1 cellular context compared by ENCODE assay signal in the genomic region with DNA sequence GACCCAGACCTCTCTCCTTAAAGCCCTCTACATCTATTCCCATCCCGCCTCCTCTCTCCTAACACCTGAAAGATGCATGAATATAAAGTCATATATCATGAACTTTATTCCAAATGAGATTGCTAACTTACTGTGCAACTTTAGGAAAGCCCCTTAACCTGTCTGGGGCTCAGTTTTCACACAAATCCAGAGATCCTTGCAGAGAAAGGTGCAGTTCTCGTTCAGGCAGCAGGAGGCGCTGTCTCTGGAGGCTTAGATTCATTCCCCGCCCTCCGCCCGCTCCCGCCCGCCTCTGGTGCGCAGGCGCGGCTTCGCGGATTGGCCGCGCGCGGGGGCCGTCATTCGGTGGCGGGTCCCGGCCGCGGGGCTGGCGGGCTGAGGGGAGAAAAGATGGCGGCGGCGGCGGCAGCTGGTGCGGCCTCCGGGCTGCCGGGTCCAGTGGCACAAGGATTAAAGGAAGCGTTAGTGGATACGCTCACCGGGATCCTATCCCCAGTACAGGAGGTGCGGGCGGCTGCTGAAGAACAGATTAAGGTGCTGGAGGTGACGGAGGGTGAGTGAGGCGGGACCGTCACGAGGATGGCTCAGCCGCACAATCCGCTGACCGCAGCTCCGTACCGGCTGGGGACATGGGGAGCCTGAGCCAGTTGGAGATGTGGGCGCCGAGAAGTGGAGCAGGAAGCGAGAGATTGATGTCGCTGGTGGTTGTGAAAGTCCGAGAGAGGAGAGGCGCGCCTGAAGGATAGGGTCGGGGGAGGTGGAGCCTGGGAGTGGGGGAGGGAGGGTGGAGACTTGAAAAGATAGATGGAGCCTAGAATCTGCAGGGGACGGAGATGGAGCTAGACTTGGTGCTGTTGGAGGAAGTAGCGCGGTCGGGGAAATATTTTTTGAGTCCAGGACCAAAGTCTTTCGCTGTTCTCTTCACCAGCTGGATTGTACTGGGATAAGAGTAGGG.
A peak's percentile ranks its signal among the peaks of the same experiment; 100 is the strongest.
TF ChIP-seq lines count a peak whose summit lies in the region.

A gene (plus strand): TSS at position 338 of the 955 bp plus-strand sequence. CDS start 53 bp downstream, at position 391.

TF ChIP-seq in HepG2, 621 proteins besides CTCF, POLR2A, EP300 and RAD21 (continued from another document and continues in another):
- TF ChIP-seq, protein P1, sequence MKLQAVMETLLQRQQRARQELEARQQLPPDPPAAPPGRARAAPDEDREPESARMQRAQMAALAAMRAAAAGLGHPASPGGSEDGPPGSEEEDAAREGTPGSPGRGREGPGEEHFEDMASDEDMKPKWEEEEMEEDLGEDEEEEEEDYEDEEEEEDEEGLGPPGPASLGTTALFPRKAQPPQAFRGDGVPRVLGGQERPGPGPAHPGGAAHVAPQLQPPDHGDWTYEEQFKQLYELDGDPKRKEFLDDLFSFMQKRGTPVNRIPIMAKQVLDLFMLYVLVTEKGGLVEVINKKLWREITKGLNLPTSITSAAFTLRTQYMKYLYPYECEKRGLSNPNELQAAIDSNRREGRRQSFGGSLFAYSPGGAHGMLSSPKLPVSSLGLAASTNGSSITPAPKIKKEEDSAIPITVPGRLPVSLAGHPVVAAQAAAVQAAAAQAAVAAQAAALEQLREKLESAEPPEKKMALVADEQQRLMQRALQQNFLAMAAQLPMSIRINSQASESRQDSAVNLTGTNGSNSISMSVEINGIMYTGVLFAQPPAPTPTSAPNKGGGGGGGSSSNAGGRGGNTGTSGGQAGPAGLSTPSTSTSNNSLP (IDR thresholded peaks at IDR 0.05; ENCODE audit: low read depth, low read length): peak; percentile 62
- TF ChIP-seq, protein P2, sequence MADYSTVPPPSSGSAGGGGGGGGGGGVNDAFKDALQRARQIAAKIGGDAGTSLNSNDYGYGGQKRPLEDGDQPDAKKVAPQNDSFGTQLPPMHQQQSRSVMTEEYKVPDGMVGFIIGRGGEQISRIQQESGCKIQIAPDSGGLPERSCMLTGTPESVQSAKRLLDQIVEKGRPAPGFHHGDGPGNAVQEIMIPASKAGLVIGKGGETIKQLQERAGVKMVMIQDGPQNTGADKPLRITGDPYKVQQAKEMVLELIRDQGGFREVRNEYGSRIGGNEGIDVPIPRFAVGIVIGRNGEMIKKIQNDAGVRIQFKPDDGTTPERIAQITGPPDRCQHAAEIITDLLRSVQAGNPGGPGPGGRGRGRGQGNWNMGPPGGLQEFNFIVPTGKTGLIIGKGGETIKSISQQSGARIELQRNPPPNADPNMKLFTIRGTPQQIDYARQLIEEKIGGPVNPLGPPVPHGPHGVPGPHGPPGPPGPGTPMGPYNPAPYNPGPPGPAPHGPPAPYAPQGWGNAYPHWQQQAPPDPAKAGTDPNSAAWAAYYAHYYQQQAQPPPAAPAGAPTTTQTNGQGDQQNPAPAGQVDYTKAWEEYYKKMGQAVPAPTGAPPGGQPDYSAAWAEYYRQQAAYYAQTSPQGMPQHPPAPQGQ (CRISPR knock-in tag; IDR thresholded peaks at IDR 0.05; ENCODE audit: borderline replicate concordance): no peak
- TF ChIP-seq SP2 (CRISPR knock-in tag; IDR thresholded peaks at IDR 0.05) (peak; percentile 78), ATF1 (CRISPR knock-in tag; IDR thresholded peaks at IDR 0.05) (no peak), TARDBP (CRISPR knock-in tag; IDR thresholded peaks at IDR 0.05) (0 out of 2 replicates have a peak, but pooled peaks have one; percentile 53), NFYB (CRISPR knock-in tag; IDR thresholded peaks at IDR 0.05) (peak; percentile 75), KLF16 (CRISPR knock-in tag; IDR thresholded peaks at IDR 0.05) (peak in 1 of 2 experiments; percentile 45; a peak in 1 of 4 replicates), SETDB1 (CRISPR knock-in tag; IDR thresholded peaks at IDR 0.05; ENCODE audit: borderline replicate concordance) (no peak), ZNF431 (CRISPR knock-in tag; IDR thresholded peaks at IDR 0.05; ENCODE audit: borderline replicate concordance, low read depth) (0 out of 2 replicates have a peak, but pooled peaks have one; percentile 37), HNRNPH1 (optimal IDR thresholded peaks at IDR 0.05; ENCODE audit: low read depth, low read length) (no peak), CCAR2 (optimal IDR thresholded peaks at IDR 0.05; ENCODE audit: low read depth, low read length) (no peak), ZNF607 (CRISPR knock-in tag; IDR thresholded peaks at IDR 0.05; ENCODE audit: borderline replicate concordance) (no peak), IKZF4 (CRISPR knock-in tag; IDR thresholded peaks at IDR 0.05; ENCODE audit: borderline replicate concordance, low read depth, not compliant biosample characterization) (peak; percentile 80), ZNF572 (CRISPR knock-in tag; IDR thresholded peaks at IDR 0.05) (no peak), CBFB (CRISPR knock-in tag; IDR thresholded peaks at IDR 0.05) (peak; percentile 77; the same call in 1 of the 2 replicates), KDM2A (CRISPR knock-in tag; IDR thresholded peaks at IDR 0.05; ENCODE audit: borderline replicate concordance, low read depth) (peak; percentile 60; the same call in 1 of the 2 replicates), MLLT10 (CRISPR knock-in tag; IDR thresholded peaks at IDR 0.05) (no peak), ZNF441 (CRISPR knock-in tag; IDR thresholded peaks at IDR 0.05; ENCODE audit: borderline replicate concordance) (peak; percentile 74; the same call in 1 of the 2 replicates), ISL2 (CRISPR knock-in tag; IDR thresholded peaks at IDR 0.05) (0 out of 2 replicates have a peak, but pooled peaks have one; percentile 23), ZFX (CRISPR knock-in tag; IDR thresholded peaks at IDR 0.05; ENCODE audit: low read depth) (peak; percentile 79), NFKB2 (CRISPR knock-in tag; IDR thresholded peaks at IDR 0.05; ENCODE audit: borderline replicate concordance) (peak; percentile 29; the same call in 1 of the 2 replicates), ZSCAN25 (CRISPR knock-in tag; IDR thresholded peaks at IDR 0.05) (peak; percentile 76; the same call in 1 of the 2 replicates), ZMAT3 (CRISPR knock-in tag; conservative IDR thresholded peaks at IDR 0.05) (peak; percentile 86; the same call in 1 of the 2 replicates), ZNF768 (CRISPR knock-in tag; IDR thresholded peaks at IDR 0.05) (peak; percentile 87), ZNF782 (CRISPR knock-in tag; IDR thresholded peaks at IDR 0.05; ENCODE audit: borderline replicate concordance) (peak; percentile 43; the same call in 1 of the 2 replicates), ZMYM4 (CRISPR knock-in tag; IDR thresholded peaks at IDR 0.05) (peak; percentile 95), PITX1 (CRISPR knock-in tag; IDR thresholded peaks at IDR 0.05) (peak; percentile 16; the same call in 1 of the 2 replicates), ZNF543 (CRISPR knock-in tag; IDR thresholded peaks at IDR 0.05) (peak; percentile 54; the same call in 1 of the 2 replicates), YEATS4 (CRISPR knock-in tag; IDR thresholded peaks at IDR 0.05; ENCODE audit: borderline replicate concordance) (peak; percentile 71), ZNF775 (CRISPR knock-in tag; IDR thresholded peaks at IDR 0.05; ENCODE audit: borderline replicate concordance) (no peak), SP4 (CRISPR knock-in tag; IDR thresholded peaks at IDR 0.05) (0 out of 2 replicates have a peak, but pooled peaks have one; percentile 50), MYC (CRISPR knock-in tag; IDR thresholded peaks at IDR 0.05; ENCODE audit: borderline replicate concordance) (0 out of 2 replicates have a peak, but pooled peaks have one; percentile 64), GFI1 (CRISPR knock-in tag; IDR thresholded peaks at IDR 0.05; ENCODE audit: borderline replicate concordance) (peak; percentile 77; the same call in 1 of the 2 replicates)
- TF ChIP-seq, protein P3, sequence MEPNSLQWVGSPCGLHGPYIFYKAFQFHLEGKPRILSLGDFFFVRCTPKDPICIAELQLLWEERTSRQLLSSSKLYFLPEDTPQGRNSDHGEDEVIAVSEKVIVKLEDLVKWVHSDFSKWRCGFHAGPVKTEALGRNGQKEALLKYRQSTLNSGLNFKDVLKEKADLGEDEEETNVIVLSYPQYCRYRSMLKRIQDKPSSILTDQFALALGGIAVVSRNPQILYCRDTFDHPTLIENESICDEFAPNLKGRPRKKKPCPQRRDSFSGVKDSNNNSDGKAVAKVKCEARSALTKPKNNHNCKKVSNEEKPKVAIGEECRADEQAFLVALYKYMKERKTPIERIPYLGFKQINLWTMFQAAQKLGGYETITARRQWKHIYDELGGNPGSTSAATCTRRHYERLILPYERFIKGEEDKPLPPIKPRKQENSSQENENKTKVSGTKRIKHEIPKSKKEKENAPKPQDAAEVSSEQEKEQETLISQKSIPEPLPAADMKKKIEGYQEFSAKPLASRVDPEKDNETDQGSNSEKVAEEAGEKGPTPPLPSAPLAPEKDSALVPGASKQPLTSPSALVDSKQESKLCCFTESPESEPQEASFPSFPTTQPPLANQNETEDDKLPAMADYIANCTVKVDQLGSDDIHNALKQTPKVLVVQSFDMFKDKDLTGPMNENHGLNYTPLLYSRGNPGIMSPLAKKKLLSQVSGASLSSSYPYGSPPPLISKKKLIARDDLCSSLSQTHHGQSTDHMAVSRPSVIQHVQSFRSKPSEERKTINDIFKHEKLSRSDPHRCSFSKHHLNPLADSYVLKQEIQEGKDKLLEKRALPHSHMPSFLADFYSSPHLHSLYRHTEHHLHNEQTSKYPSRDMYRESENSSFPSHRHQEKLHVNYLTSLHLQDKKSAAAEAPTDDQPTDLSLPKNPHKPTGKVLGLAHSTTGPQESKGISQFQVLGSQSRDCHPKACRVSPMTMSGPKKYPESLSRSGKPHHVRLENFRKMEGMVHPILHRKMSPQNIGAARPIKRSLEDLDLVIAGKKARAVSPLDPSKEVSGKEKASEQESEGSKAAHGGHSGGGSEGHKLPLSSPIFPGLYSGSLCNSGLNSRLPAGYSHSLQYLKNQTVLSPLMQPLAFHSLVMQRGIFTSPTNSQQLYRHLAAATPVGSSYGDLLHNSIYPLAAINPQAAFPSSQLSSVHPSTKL (CRISPR knock-in tag; IDR thresholded peaks at IDR 0.05): peak; percentile 32; the same call in 1 of the 2 replicates
- TF ChIP-seq, protein P4, sequence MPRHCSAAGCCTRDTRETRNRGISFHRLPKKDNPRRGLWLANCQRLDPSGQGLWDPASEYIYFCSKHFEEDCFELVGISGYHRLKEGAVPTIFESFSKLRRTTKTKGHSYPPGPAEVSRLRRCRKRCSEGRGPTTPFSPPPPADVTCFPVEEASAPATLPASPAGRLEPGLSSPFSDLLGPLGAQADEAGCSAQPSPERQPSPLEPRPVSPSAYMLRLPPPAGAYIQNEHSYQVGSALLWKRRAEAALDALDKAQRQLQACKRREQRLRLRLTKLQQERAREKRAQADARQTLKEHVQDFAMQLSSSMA (CRISPR knock-in tag; IDR thresholded peaks at IDR 0.05): peak; percentile 77; the same call in 1 of the 2 replicates
- TF ChIP-seq, protein P5, sequence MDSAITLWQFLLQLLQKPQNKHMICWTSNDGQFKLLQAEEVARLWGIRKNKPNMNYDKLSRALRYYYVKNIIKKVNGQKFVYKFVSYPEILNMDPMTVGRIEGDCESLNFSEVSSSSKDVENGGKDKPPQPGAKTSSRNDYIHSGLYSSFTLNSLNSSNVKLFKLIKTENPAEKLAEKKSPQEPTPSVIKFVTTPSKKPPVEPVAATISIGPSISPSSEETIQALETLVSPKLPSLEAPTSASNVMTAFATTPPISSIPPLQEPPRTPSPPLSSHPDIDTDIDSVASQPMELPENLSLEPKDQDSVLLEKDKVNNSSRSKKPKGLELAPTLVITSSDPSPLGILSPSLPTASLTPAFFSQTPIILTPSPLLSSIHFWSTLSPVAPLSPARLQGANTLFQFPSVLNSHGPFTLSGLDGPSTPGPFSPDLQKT (CRISPR knock-in tag; IDR thresholded peaks at IDR 0.05; ENCODE audit: borderline replicate concordance): no peak
- TF ChIP-seq, protein P6, sequence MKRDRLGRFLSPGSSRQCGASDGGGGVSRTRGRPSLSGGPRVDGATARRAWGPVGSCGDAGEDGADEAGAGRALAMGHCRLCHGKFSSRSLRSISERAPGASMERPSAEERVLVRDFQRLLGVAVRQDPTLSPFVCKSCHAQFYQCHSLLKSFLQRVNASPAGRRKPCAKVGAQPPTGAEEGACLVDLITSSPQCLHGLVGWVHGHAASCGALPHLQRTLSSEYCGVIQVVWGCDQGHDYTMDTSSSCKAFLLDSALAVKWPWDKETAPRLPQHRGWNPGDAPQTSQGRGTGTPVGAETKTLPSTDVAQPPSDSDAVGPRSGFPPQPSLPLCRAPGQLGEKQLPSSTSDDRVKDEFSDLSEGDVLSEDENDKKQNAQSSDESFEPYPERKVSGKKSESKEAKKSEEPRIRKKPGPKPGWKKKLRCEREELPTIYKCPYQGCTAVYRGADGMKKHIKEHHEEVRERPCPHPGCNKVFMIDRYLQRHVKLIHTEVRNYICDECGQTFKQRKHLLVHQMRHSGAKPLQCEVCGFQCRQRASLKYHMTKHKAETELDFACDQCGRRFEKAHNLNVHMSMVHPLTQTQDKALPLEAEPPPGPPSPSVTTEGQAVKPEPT (CRISPR knock-in tag; IDR thresholded peaks at IDR 0.05; ENCODE audit: low read depth): 0 out of 2 replicates have a peak, but pooled peaks have one; percentile 34
- TF ChIP-seq, protein P7, sequence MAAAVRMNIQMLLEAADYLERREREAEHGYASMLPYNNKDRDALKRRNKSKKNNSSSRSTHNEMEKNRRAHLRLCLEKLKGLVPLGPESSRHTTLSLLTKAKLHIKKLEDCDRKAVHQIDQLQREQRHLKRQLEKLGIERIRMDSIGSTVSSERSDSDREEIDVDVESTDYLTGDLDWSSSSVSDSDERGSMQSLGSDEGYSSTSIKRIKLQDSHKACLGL (CRISPR knock-in tag; IDR thresholded peaks at IDR 0.05): peak; percentile 78
